10 cellular contexts compared by ENCODE assay signal in the genomic region with DNA sequence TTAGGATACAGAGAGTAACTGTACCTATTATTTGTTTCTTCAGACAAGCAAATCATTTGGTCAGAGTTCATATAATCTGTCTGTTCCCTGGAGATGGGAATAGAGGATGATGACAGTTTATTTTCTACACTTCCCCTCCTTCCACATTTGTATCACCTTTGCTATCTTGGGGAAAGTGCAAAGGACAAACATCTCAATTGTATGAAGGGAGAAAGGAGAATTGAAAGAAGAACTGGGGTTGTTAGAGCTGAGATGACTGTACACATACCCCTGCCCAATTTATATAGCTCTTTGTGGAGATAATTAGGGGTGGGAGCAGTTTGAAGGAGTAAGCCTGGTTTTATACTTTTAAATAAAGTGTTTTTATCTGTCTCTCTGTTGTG. TPM values are rescaled to one million over a fixed set of nuclear protein-coding genes. Genes with fewer than 3 reads are reported as not detected.
A peak's percentile ranks its signal among the peaks of the same experiment; 100 is the strongest.
DNase-seq lines count a peak whose midpoint lies in the region; ATAC-seq and TF ChIP-seq lines count a peak whose summit lies in the region.
"Had no signal": no experiment of that assay in that cellular context is flagged by ENCODE, and none has a peak within 500 bp of the region (broad histone marks: within the 10 kb centered on the region; RNA-seq: fewer than 3 reads in every experiment).

No MANE protein-coding gene starts in this region.

- H3K79me2 ChIP-seq in PC-3 (ENCODE audit: low read length) = no peaks in the 10 kb centered on the region

- CTCF ChIA-PET in PC-3 (lab: Charles Lee) = interaction anchor here (0.5 to 3.0 kb wide), 3 partner anchors 16 to 54 kb away, joined by 3 to 34 read pairs (median 6); no protein-coding TSS in a partner anchor

- H3K27ac ChIP-seq in PC-3 (ENCODE audit: low read length) (peak overlapping the region; percentile 87), rectal smooth muscle tissue (ENCODE audit: low read depth, low read length) (peak overlapping the region; percentile 98)

- H4K20me1 ChIP-seq in PC-3 (ENCODE audit: low read length) = no peaks in the 10 kb centered on the region

- TF ChIP-seq CTCF in PC-3 (conservative IDR thresholded peaks at IDR 0.05; ENCODE audit: low read depth, low read length) = no peak
- TF ChIP-seq CTCF in fibroblast of villous mesenchyme (IDR thresholded peaks at IDR 0.05; ENCODE audit: insufficient read depth, low read depth, low read length) = no peak

- H3K4me1 ChIP-seq in PC-3 (ENCODE audit: insufficient read depth, low read length) = peaks cover 44% of the 10 kb centered on the region
- H3K4me1 ChIP-seq in rectal smooth muscle tissue (ENCODE audit: control insufficient read depth, insufficient read depth, low read length) = peaks cover 57% of the 10 kb centered on the region

- DNase-seq in CD1c-positive myeloid dendritic cell (ENCODE audit: extremely low spot score) (peak; percentile 62), PC-3 (no peak), fibroblast of villous mesenchyme (ENCODE audit: low read depth) (no peak), NCI-H69 (lab: John Stamatoyannopoulos, UW) (no peak), SIG-M5 (lab: John Stamatoyannopoulos, UW) (no peak)
- DNase-seq: activated CD4-positive, alpha-beta T cell treated with anti-CD3 and anti-CD28 coated beads, Interleukin-2, amount 50 U/mL, for 1 hour; NCI-H446 treated with DMSO at 0.1 percent for 48 hours had no signal

- peak overlapping the region; percentile 79 for H3K4me2 ChIP-seq in PC-3 (ENCODE audit: low read length)

- no peaks in the 10 kb centered on the region for H3K27me3 ChIP-seq in PC-3 (ENCODE audit: low read length)
- H3K27me3 ChIP-seq in rectal smooth muscle tissue (ENCODE audit: control insufficient read depth, insufficient read depth, low read length) = no peaks in the 10 kb centered on the region

- H3K4me3 ChIP-seq in PC-3 (ENCODE audit: low read length) = peak overlapping the region; percentile 45; the same call in 1 of the 2 replicates
- H3K4me3 ChIP-seq in fibroblast of villous mesenchyme (ENCODE audit: low read depth, low read length) = peak overlapping the region; percentile 54
- H3K4me3 ChIP-seq in rectal smooth muscle tissue (ENCODE audit: low read length) = peak overlapping the region; percentile 62

- H2AFZ ChIP-seq in PC-3 (ENCODE audit: low read length) = peak overlapping the region; percentile 57

- H3K9me2 ChIP-seq in PC-3 (replicated peaks; ENCODE audit: low read length) = no peaks in the 10 kb centered on the region

- H3K9me3 ChIP-seq in PC-3 (ENCODE audit: low read length) = no peaks in the 10 kb centered on the region

- POLR2A ChIA-PET in PC-3 (lab: Charles Lee; ENCODE audit: unreplicated experiment) = no interaction called here

- intact Hi-C loops in PC-3 (cut with micrococcal nuclease) = loop anchor here (2.0 kb wide), 1 partner anchor 52 kb away; the partner anchor contains the start of gene RBM8A

- no peaks in the 10 kb centered on the region for H3F3A ChIP-seq in PC-3 (ENCODE audit: low read length, unreplicated experiment)

- H3K36me3 ChIP-seq in PC-3 (ENCODE audit: low read depth, low read length) (no peaks in the 10 kb centered on the region), rectal smooth muscle tissue (ENCODE audit: control insufficient read depth, insufficient read depth, low read length) (peaks cover 2% of the 10 kb centered on the region)

- peak overlapping the region; percentile 67 for H3K9ac ChIP-seq in PC-3 (ENCODE audit: low read length)
- peak overlapping the region; percentile 16 for H3K9ac ChIP-seq in rectal smooth muscle tissue (ENCODE audit: low read length)

- BruUV-seq in PC-3 (replicated peaks; lab: Mats Ljungman, UMichigan) = no TSS peak

- no peak for ATAC-seq in PC-3
- ATAC-seq in HG02981 (IDR thresholded peaks at IDR 0.05; ENCODE audit: unreplicated experiment) = no peak
- ATAC-seq in HG03565 (IDR thresholded peaks at IDR 0.05; ENCODE audit: unreplicated experiment) = no peak

RNA-seq across cellular contexts. Expression of gene POLR3GL, which starts 14.0 kb away (rescaled TPM):
- total RNA-seq in PC-3 (2014; rRNA removed) (3.7 and 8.4 TPM in 2 replicates), fibroblast of villous mesenchyme (11.2 and 14.8 TPM in 2 replicates)

RNA-seq across cellular contexts. Expression of gene ANKRD34A, which starts 14.1 kb away (rescaled TPM):
- total RNA-seq in PC-3 (2014; rRNA removed) (0.29 and 2.8 TPM in 2 replicates), fibroblast of villous mesenchyme (1.3 and 1.6 TPM in 2 replicates)

RNA-seq across cellular contexts. Expression of gene TXNIP, which starts 17.9 kb away (rescaled TPM):
- 45.3 and 66.6 TPM in 2 replicates for total RNA-seq in PC-3 (2014; rRNA removed)
- total RNA-seq in fibroblast of villous mesenchyme = 69.5 and 205 TPM in 2 replicates

RNA-seq across cellular contexts. Expression of gene LIX1L, which starts 20.7 kb away (rescaled TPM):
- total RNA-seq in PC-3 (2014; rRNA removed) = 12.5 and 13.6 TPM in 2 replicates
- 31.6 and 40.2 TPM in 2 replicates for total RNA-seq in fibroblast of villous mesenchyme

RNA-seq across cellular contexts. Expression of gene HJV, which starts 43.1 kb away (rescaled TPM):
- total RNA-seq in PC-3 (2014; rRNA removed) (not detected in 2 replicates), fibroblast of villous mesenchyme (not detected in 2 replicates)
